ENCODE assay signal across 1 cellular context in genomic region chr18:60053747-60054304, GRCh38.
A peak's percentile ranks its signal among the peaks of the same experiment; 100 is the strongest.
TF ChIP-seq lines count a peak whose summit lies in the region.

No MANE protein-coding gene starts in this region.

TF ChIP-seq in K562, 482 proteins besides CTCF, POLR2A, EP300 and RAD21 (continued from another document):
- TF ChIP-seq PRDM10 (IDR thresholded peaks at IDR 0.05; ENCODE audit: partially characterized antibody) (no peak), KDM2B (CRISPR knock-in tag; IDR thresholded peaks at IDR 0.05) (no peak), MAFF (IDR thresholded peaks at IDR 0.05; ENCODE audit: low read length) (peak; percentile 96), FOXA1 (IDR thresholded peaks at IDR 0.05; ENCODE audit: borderline replicate concordance) (no peak), MCM2 (IDR thresholded peaks at IDR 0.05; ENCODE audit: low read depth) (no peak), ZNF316 (IDR thresholded peaks at IDR 0.05) (peak; percentile 99), E2F1 (CRISPR knock-in tag; IDR thresholded peaks at IDR 0.05) (no peak), CHD1 (IDR thresholded peaks at IDR 0.05; ENCODE audit: low read length) (no peak), NR2C1 (IDR thresholded peaks at IDR 0.05) (no peak), NR2C1 (tag; IDR thresholded peaks at IDR 0.05) (0 out of 2 replicates have a peak, but pooled peaks have one; percentile 17), ZC3H8 (IDR thresholded peaks at IDR 0.05) (no peak), RERE (CRISPR knock-in tag; IDR thresholded peaks at IDR 0.05; ENCODE audit: borderline replicate concordance) (no peak), USF2 (CRISPR knock-in tag; IDR thresholded peaks at IDR 0.05) (no peak), ZNF778 (CRISPR knock-in tag; IDR thresholded peaks at IDR 0.05) (no peak), ZNF277 (CRISPR knock-in tag; IDR thresholded peaks at IDR 0.05; ENCODE audit: borderline replicate concordance) (no peak), THAP7 (CRISPR knock-in tag; IDR thresholded peaks at IDR 0.05) (no peak), RFX5 (IDR thresholded peaks at IDR 0.05; ENCODE audit: low read depth, low read length) (no peak), SMAD1 (IDR thresholded peaks at IDR 0.05; ENCODE audit: low read depth, low read length, partially characterized antibody) (no peak), ZBTB5 (IDR thresholded peaks at IDR 0.05) (no peak), ZNF586 (CRISPR knock-in tag; conservative IDR thresholded peaks at IDR 0.05) (no peak), ZNF444 (CRISPR knock-in tag; IDR thresholded peaks at IDR 0.05) (no peak), PHF21A (IDR thresholded peaks at IDR 0.05; ENCODE audit: borderline replicate concordance, low read depth) (no peak), STAT5A (IDR thresholded peaks at IDR 0.05; ENCODE audit: borderline replicate concordance, low read length) (peak; percentile 19; the same call in 1 of the 2 replicates), ZNF124 (CRISPR knock-in tag; IDR thresholded peaks at IDR 0.05) (no peak), ZNF133 (CRISPR knock-in tag; IDR thresholded peaks at IDR 0.05) (no peak), ZNF76 (CRISPR knock-in tag; IDR thresholded peaks at IDR 0.05; ENCODE audit: borderline replicate concordance) (no peak), ZHX1 (conservative IDR thresholded peaks at IDR 0.05; ENCODE audit: low read length) (no peak), ZBTB49 (CRISPR knock-in tag; IDR thresholded peaks at IDR 0.05; ENCODE audit: borderline replicate concordance) (no peak)
